In the genomic region with DNA sequence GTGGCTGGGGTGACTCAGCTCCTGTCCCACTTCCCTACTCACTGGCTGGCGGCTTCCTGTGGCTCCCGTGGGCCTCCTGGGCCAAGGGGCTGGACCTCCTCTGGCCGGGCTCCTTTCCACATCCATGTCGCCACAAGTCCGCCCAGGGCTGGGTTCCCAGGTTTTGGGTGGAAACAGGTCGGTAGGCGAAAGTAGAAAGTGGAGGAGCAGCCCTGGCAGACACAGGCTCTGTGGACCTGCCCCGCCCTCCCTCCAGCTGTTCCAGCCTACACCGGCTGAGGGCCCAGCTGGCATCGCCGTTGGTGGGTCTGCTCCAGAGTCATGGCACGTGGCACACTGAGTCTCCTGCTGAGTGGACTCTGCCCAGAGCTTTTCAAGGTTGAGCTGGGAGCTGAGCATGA, we compare ENCODE assay signal across 11 cellular contexts. TPM values are rescaled to one million over a fixed set of nuclear protein-coding genes. Genes with fewer than 3 reads are reported as not detected.
DNase-seq lines count a peak whose midpoint lies in the region; ATAC-seq, FAIRE-seq and TF ChIP-seq lines count a peak whose summit lies in the region.
"Had no signal": no experiment of that assay in that cellular context is flagged by ENCODE, and none has a peak within 500 bp of the region (broad histone marks: within the 10 kb centered on the region; RNA-seq: fewer than 3 reads in every experiment).

No MANE protein-coding gene starts in this region.

- no peaks in the 10 kb centered on the region for H3K27me3 Mint-ChIP-seq in naive thymus-derived CD4-positive, alpha-beta T cell
- H3K27me3 Mint-ChIP-seq: activated CD8-positive, alpha-beta memory T cell treated with anti-CD3 and anti-CD28 coated beads, Interleukin-2, amount 10 ng/mL, durations not matched to agents 7 days and 5 days; CD4-positive, alpha-beta T cell had no signal

- no peak overlapping the region for H3K4me3 Mint-ChIP-seq in naive thymus-derived CD4-positive, alpha-beta T cell
- H3K4me3 Mint-ChIP-seq: activated CD8-positive, alpha-beta memory T cell treated with anti-CD3 and anti-CD28 coated beads, Interleukin-2, amount 10 ng/mL, durations not matched to agents 7 days and 5 days; CD4-positive, alpha-beta T cell had no signal

- H3K9me3 Mint-ChIP-seq in naive thymus-derived CD4-positive, alpha-beta T cell: no peaks in the 10 kb centered on the region
- H3K9me3 Mint-ChIP-seq: CD4-positive, alpha-beta T cell had no signal

- peak; percentile 27 to 65 (median 52) for ATAC-seq in heart right ventricle
- ATAC-seq in psoas muscle: peak; percentile 71 to 81 (median 76)
- no peak for ATAC-seq in HG03139 (IDR thresholded peaks at IDR 0.05; ENCODE audit: unreplicated experiment)
- ATAC-seq in naive thymus-derived CD4-positive, alpha-beta T cell: no peak
- ATAC-seq: activated CD8-positive, alpha-beta memory T cell treated with anti-CD3 and anti-CD28 coated beads, Interleukin-2, amount 10 ng/mL, durations not matched to agents 7 days and 5 days had no signal

- H3K4me1 Mint-ChIP-seq in naive thymus-derived CD4-positive, alpha-beta T cell: peaks cover 0 to 20% (median 8%) of the 10 kb centered on the region in 7 donors

- H3K27ac Mint-ChIP-seq in naive thymus-derived CD4-positive, alpha-beta T cell: no peak overlapping the region
- H3K27ac Mint-ChIP-seq: activated CD8-positive, alpha-beta memory T cell treated with anti-CD3 and anti-CD28 coated beads, Interleukin-2, amount 10 ng/mL, durations not matched to agents 7 days and 5 days; CD4-positive, alpha-beta T cell had no signal

- peak overlapping the region in 1 of 4 donors; percentile 16 for H3K27ac ChIP-seq in Peyer's patch
- peak overlapping the region in 1 of 10 donors; percentile 31 for H3K27ac ChIP-seq in heart right ventricle
- peak overlapping the region; percentile 77 for H3K27ac ChIP-seq in psoas muscle
- no peak overlapping the region for H3K27ac ChIP-seq in naive thymus-derived CD4-positive, alpha-beta T cell (ENCODE audit: low read depth, low read length)

- intact Hi-C loops in heart right ventricle (cut with DNase I) (no loop called here), psoas muscle (cut with DNase I) (no loop called here)
- intact Hi-C loops in naive thymus-derived CD4-positive, alpha-beta T cell (cut with micrococcal nuclease): no loop called here

- H3K4me3 ChIP-seq in Peyer's patch (no peak overlapping the region), heart right ventricle (no peak overlapping the region), psoas muscle (peak overlapping the region; percentile 41)
- no peak overlapping the region for H3K4me3 ChIP-seq in naive thymus-derived CD4-positive, alpha-beta T cell (ENCODE audit: low read length)

- DNase-seq in COLO668 (lab: John Stamatoyannopoulos, UW; ENCODE audit: unreplicated experiment): peak; percentile 85
- DNase-seq in Peyer's patch: peak in 2 of 3 donors; percentile 83 to 87
- DNase-seq in heart right ventricle: peak; percentile 51 to 66
- peak; percentile 77 to 90 for DNase-seq in psoas muscle
- no peak for DNase-seq in MV-4-11 (lab: John Stamatoyannopoulos, UW)
- DNase-seq in GM19239 (ENCODE audit: insufficient read length, low spot score): no peak
- no peak for DNase-seq in naive thymus-derived CD4-positive, alpha-beta T cell
- DNase-seq: activated CD8-positive, alpha-beta memory T cell treated with anti-CD3 and anti-CD28 coated beads, Interleukin-2, amount 10 ng/mL, durations not matched to agents 7 days and 5 days; CD4-positive, alpha-beta T cell; T1000 had no signal

- no peaks in the 10 kb centered on the region for H3K36me3 Mint-ChIP-seq in naive thymus-derived CD4-positive, alpha-beta T cell

- H3K36me3 ChIP-seq in Peyer's patch: peaks cover 0 to 5% (median 0%) of the 10 kb centered on the region in 3 donors
- H3K36me3 ChIP-seq in heart right ventricle: peaks cover 0 to 8% (median 0%) of the 10 kb centered on the region in 9 donors
- peaks cover 0 to 5% of the 10 kb centered on the region in 2 donors for H3K36me3 ChIP-seq in psoas muscle (ENCODE audit: insufficient read depth in 1 of 2, low read depth in 1 of 2)
- no peaks in the 10 kb centered on the region for H3K36me3 ChIP-seq in naive thymus-derived CD4-positive, alpha-beta T cell (ENCODE audit: control insufficient read depth in 2 of 3, insufficient read depth in 3 of 3, low read length in 3 of 3)

- no peak for FAIRE-seq in GM19239 (lab: Jason Lieb, UNC)

- H3K27me3 ChIP-seq in Peyer's patch: no peaks in the 10 kb centered on the region
- no peaks in the 10 kb centered on the region for H3K27me3 ChIP-seq in heart right ventricle
- no peaks in the 10 kb centered on the region for H3K27me3 ChIP-seq in psoas muscle (ENCODE audit: insufficient read depth in 3 of 3, low read length in 2 of 3)
- no peaks in the 10 kb centered on the region for H3K27me3 ChIP-seq in naive thymus-derived CD4-positive, alpha-beta T cell (ENCODE audit: control insufficient read depth in 2 of 2, insufficient read depth in 2 of 2, low read length in 2 of 2)

- POLR2A ChIA-PET in naive thymus-derived CD4-positive, alpha-beta T cell (lab: Charles Lee): interaction anchor here (0.6 kb wide), 1 partner anchor 353 kb away, joined by 3 read pairs; no protein-coding TSS in a partner anchor

- WGBS in heart right ventricle, 2 donors: 60 to 70% methylated on average over 12 of the region's 12 CpGs
- WGBS in psoas muscle, 3 donors: 25 to 30% (median 28%) methylated on average over 12 of the region's 12 CpGs

- no peak for TF ChIP-seq POLR2A in Peyer's patch (IDR thresholded peaks at IDR 0.05)

- H3K9me3 ChIP-seq in Peyer's patch (no peaks in the 10 kb centered on the region), heart right ventricle (no peaks in the 10 kb centered on the region), psoas muscle (no peaks in the 10 kb centered on the region)
- no peaks in the 10 kb centered on the region for H3K9me3 ChIP-seq in naive thymus-derived CD4-positive, alpha-beta T cell (ENCODE audit: control insufficient read depth in 2 of 3, low read length in 3 of 3)

- TF ChIP-seq CTCF in Peyer's patch (IDR thresholded peaks at IDR 0.05) (peak in 2 of 6 experiments; percentile 17 to 21), heart right ventricle (IDR thresholded peaks at IDR 0.05) (no peak), psoas muscle (IDR thresholded peaks at IDR 0.05) (no peak)

- peaks cover 0 to 36% (median 0%) of the 10 kb centered on the region in 4 donors for H3K4me1 ChIP-seq in Peyer's patch
- peaks cover 8 to 62% (median 37%) of the 10 kb centered on the region in 9 donors for H3K4me1 ChIP-seq in heart right ventricle
- peaks cover 56% of the 10 kb centered on the region for H3K4me1 ChIP-seq in psoas muscle
- H3K4me1 ChIP-seq in naive thymus-derived CD4-positive, alpha-beta T cell (ENCODE audit: control insufficient read depth in 2 of 2, insufficient read depth in 2 of 2, low read length in 2 of 2): no peaks in the 10 kb centered on the region

- CTCF ChIA-PET in naive thymus-derived CD4-positive, alpha-beta T cell (lab: Charles Lee): no interaction called here

RNA-seq across cellular contexts. Expression of a gene that starts 28.7 kb away (rescaled TPM):
- total RNA-seq in Peyer's patch (100 to 1,000 TPM in 3 of 4 donors, 10 to 100 TPM in 1; 79.7 to 196 (median 143) TPM), heart right ventricle (10 to 100 TPM; 31.1 to 53.2 (median 33.6) TPM), psoas muscle (10 to 100 TPM; 47.0 to 90.5 (median 64.6) TPM)
- polyA plus RNA-seq in heart right ventricle (10 to 100 TPM; 15.6 to 25.0 TPM), psoas muscle (10 to 100 TPM; 10.8 to 34.7 (median 22.0) TPM)
- total RNA-seq in naive thymus-derived CD4-positive, alpha-beta T cell: 10 to 100 TPM in 4 of 5 experiments, 1 to 10 TPM in 1; 8.7 to 69.2 (median 33.3) TPM
- polyA plus RNA-seq in naive thymus-derived CD4-positive, alpha-beta T cell: under 1 TPM; 0.18 to 0.37 TPM

RNA-seq across cellular contexts. Expression of a gene that starts 47.0 kb away (rescaled TPM):
- total RNA-seq in Peyer's patch: 10 to 100 TPM in 1 of 4 donors, 1 to 10 TPM in 3; 2.9 to 10.7 (median 5.2) TPM
- total RNA-seq in heart right ventricle: 1 to 10 TPM in 2 of 10 donors, under 1 TPM in 8; 0.20 to 2.8 (median 0.80) TPM
- under 1 TPM; 0.22 to 0.51 TPM for polyA plus RNA-seq in heart right ventricle
- total RNA-seq in psoas muscle: 1 to 10 TPM; 1.5 to 2.0 (median 1.7) TPM
- polyA plus RNA-seq in psoas muscle: 1 to 10 TPM in 2 of 3 donors, under 1 TPM in 1; 0.93 to 1.2 (median 1.0) TPM
- 10 to 100 TPM in 1 of 5 experiments, 1 to 10 TPM in 4; 1.0 to 43.6 (median 1.9) TPM for total RNA-seq in naive thymus-derived CD4-positive, alpha-beta T cell
- 1 to 10 TPM; 1.3 to 2.1 TPM for polyA plus RNA-seq in naive thymus-derived CD4-positive, alpha-beta T cell

Comparison
In these comparisons a context has a peak if more than half of its experiments do, and no peak if none do; other contexts are left out.
1. DNase-seq: peak in COLO668 (single experiment), Peyer's patch (2 of 3), heart right ventricle (2 of 2) and psoas muscle (2 of 2); none in MV-4-11 (single experiment), GM19239 (single experiment) and naive thymus-derived CD4-positive, alpha-beta T cell (0 of 9).
2. ATAC-seq: peak in heart right ventricle (8 of 8) and psoas muscle (4 of 4); none in HG03139 (single experiment) and naive thymus-derived CD4-positive, alpha-beta T cell (single experiment).